In the genomic region with DNA sequence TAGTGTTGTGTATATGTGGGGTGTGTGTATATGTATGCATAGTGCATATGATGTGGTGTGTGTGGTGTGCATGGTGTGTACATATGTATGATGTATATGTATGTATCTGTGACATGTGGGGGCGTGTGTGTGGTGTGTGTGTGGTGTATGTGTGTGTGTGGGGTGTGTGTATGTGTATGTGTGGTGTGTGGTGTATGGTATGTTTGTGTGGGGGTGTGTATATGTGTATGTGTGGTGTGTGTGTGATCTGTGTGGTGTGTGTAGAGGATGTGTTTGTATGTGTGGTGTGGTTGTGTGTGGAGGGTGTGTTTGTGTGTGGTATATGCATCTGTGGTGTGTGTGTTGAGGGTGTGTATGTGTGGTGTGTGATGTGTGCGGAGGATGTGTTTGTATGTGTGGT, we compare ENCODE assay signal across 20 cellular contexts.
"Had no signal": no experiment of that assay in that cellular context is flagged by ENCODE, and none has a peak within 500 bp of the region (broad histone marks: within the 10 kb centered on the region; RNA-seq: fewer than 3 reads in every experiment).

No MANE protein-coding gene starts in this region.

- H3K27me3 ChIP-seq: adrenal gland, cardiac muscle cell, upper lobe of left lung had no signal

- FAIRE-seq: endothelial cell of umbilical vein, kidney had no signal

- H3K4me1 ChIP-seq: adrenal gland had no signal

- H3K9me3 ChIP-seq: adrenal gland, upper lobe of left lung had no signal

- H3K27ac ChIP-seq: adrenal gland, cardiac muscle cell, skin epidermis had no signal

- H3K36me3 ChIP-seq: adrenal gland, cardiac muscle cell, upper lobe of left lung had no signal

- DNase-seq: activated CD4-positive, alpha-beta T cell treated with anti-CD3 and anti-CD28 coated beads for 4 hours; activated CD4-positive, alpha-beta T cell treated with anti-CD3 and anti-CD28 coated beads, Interleukin-2, amount 50 U/mL, for 4 hours; activated naive CD4-positive, alpha-beta T cell treated with anti-CD3 and anti-CD28 coated beads for 36 hours; activated naive CD8-positive, alpha-beta T cell treated with anti-CD3 and anti-CD28 coated beads for 36 hours; activated T-cell treated with anti-CD3 and anti-CD28 coated beads, Interleukin-2, amount 50 U/mL, for 72 hours; aorta; cortex of kidney; hypothalamus; immature natural killer cell; kidney; posterior cingulate gyrus; stimulated activated CD4-positive, alpha-beta T cell treated with anti-CD3 and anti-CD28 coated beads, Interleukin-12 subunit alpha, Interleukin-12 subunit beta, amount 100 ng/mL, for 4 hours; stimulated activated CD4-positive, alpha-beta T cell treated with anti-CD3 and anti-CD28 coated beads, Interleukin-4, amount 100 ng/mL, for 24 hours; substantia nigra; T-helper 1 cell; upper lobe of left lung had no signal

- H3K4me3 ChIP-seq: adrenal gland, cardiac muscle cell, skin epidermis, upper lobe of left lung had no signal
